ENCODE assay signal across 16 cellular contexts in genomic region chr1:3688356-3688755, GRCh38. TPM values are rescaled to one million over a fixed set of nuclear protein-coding genes. Genes with fewer than 3 reads are reported as not detected.
A peak's percentile ranks its signal among the peaks of the same experiment; 100 is the strongest.
DNase-seq lines count a peak whose midpoint lies in the region; ATAC-seq, FAIRE-seq and TF ChIP-seq lines count a peak whose summit lies in the region.
"Had no signal": no experiment of that assay in that cellular context is flagged by ENCODE, and none has a peak within 500 bp of the region (broad histone marks: within the 10 kb centered on the region; RNA-seq: fewer than 3 reads in every experiment).

No MANE protein-coding gene starts in this region.

- peaks cover 0 to 1% (median 0%) of the 10 kb centered on the region in 5 donors for H3K36me3 Mint-ChIP-seq in naive thymus-derived CD4-positive, alpha-beta T cell
- H3K36me3 Mint-ChIP-seq: natural killer cell treated with Interleukin-12 subunit alpha and Interleukin-12 subunit beta and Interleukin-15 and Interleukin-18, amount 100 ng/mL, for 72 hours had no signal

- H3K4me2 ChIP-seq in GM12878 (ENCODE audit: control insufficient read depth, insufficient read depth): no peak overlapping the region

- no peak overlapping the region for H3K4me3 Mint-ChIP-seq in naive thymus-derived CD4-positive, alpha-beta T cell
- H3K4me3 Mint-ChIP-seq: natural killer cell treated with Interleukin-12 subunit alpha and Interleukin-12 subunit beta and Interleukin-15 and Interleukin-18, amount 100 ng/mL, for 72 hours had no signal

- peaks cover 2 to 36% of the 10 kb centered on the region in 2 experiments; a peak in 3 of 4 replicates for H3K36me3 ChIP-seq in GM12878 (ENCODE audit: control insufficient read depth in 2 of 2, insufficient read depth in 2 of 2, low read length in 1 of 2)
- H3K36me3 ChIP-seq in naive thymus-derived CD4-positive, alpha-beta T cell (ENCODE audit: control insufficient read depth in 2 of 3, insufficient read depth in 3 of 3, low read length in 3 of 3): no peaks in the 10 kb centered on the region
- no peaks in the 10 kb centered on the region for H3K36me3 ChIP-seq in brain microvascular endothelial cell (replicated peaks)
- H3K36me3 ChIP-seq: SJCRH30 had no signal

- RAD21 ChIA-PET in GM12878 (lab: Charles Lee; ENCODE audit: unreplicated experiment): no interaction called here

- no peaks in the 10 kb centered on the region for H3K9me3 Mint-ChIP-seq in naive thymus-derived CD4-positive, alpha-beta T cell
- H3K9me3 Mint-ChIP-seq: natural killer cell treated with Interleukin-12 subunit alpha and Interleukin-12 subunit beta and Interleukin-15 and Interleukin-18, amount 100 ng/mL, for 72 hours had no signal

- SMC1A ChIA-PET in GM12878 (lab: Charles Lee; ENCODE audit: uncharacterized antibody, unreplicated experiment): no interaction called here

- peak; percentile 71 for DNase-seq in GM12892 (ENCODE audit: insufficient read length)
- no peak for DNase-seq in GM12878 (ENCODE audit: low read depth, low spot score)
- DNase-seq in naive thymus-derived CD4-positive, alpha-beta T cell: no peak
- no peak for DNase-seq in stimulated activated CD4-positive, alpha-beta T cell treated with anti-CD3 and anti-CD28 coated beads, Interleukin-1b, Interleukin-23, amount 100 ng/mL, for 48 hours
- no peak for DNase-seq in brain microvascular endothelial cell
- no peak for DNase-seq in ureter (ENCODE audit: low spot score)
- DNase-seq: activated CD4-positive, alpha-beta T cell treated with anti-CD3 and anti-CD28 coated beads, Interleukin-2, amount 50 U/mL, for 4 hours; activated T-cell treated with anti-CD3 and anti-CD28 coated beads, Interleukin-2, amount 50 U/mL, for 48 hours; C1 segment of cervical spinal cord; DMS53; KG1; mammary epithelial cell; retina; SJCRH30 had no signal

- H3K79me2 ChIP-seq in GM12878 (ENCODE audit: control insufficient read depth, insufficient read depth, low read length): no peaks in the 10 kb centered on the region

- no peak for TF ChIP-seq EP300 in GM12878 (IDR thresholded peaks at IDR 0.05; ENCODE audit: borderline replicate concordance in 1 of 2, control insufficient read depth in 1 of 2, low read depth in 2 of 2, low read length in 2 of 2)

- no peak overlapping the region for H3K27ac Mint-ChIP-seq in naive thymus-derived CD4-positive, alpha-beta T cell
- H3K27ac Mint-ChIP-seq: natural killer cell treated with Interleukin-12 subunit alpha and Interleukin-12 subunit beta and Interleukin-15 and Interleukin-18, amount 100 ng/mL, for 72 hours had no signal

- H2AFZ ChIP-seq in GM12878 (ENCODE audit: control insufficient read depth, low read depth, low read length): no peak overlapping the region

- H4K20me1 ChIP-seq in GM12878 (ENCODE audit: control insufficient read depth, insufficient read depth): no peaks in the 10 kb centered on the region

- POLR2A ChIA-PET in GM12878 (lab: Charles Lee): no interaction called here
- POLR2A ChIA-PET in naive thymus-derived CD4-positive, alpha-beta T cell (lab: Charles Lee): no interaction called here

- intact Hi-C loops in GM12878 (cut with micrococcal nuclease; ENCODE audit: unreplicated experiment): no loop called here
- intact Hi-C loops in naive thymus-derived CD4-positive, alpha-beta T cell (cut with micrococcal nuclease): no loop called here

- no peak for FAIRE-seq in GM12892 (lab: Jason Lieb, UNC)
- peak; percentile 85 for FAIRE-seq in GM12878 (lab: Jason Lieb, UNC)

- TF ChIP-seq CTCF in GM12878 (IDR thresholded peaks at IDR 0.05 in 2 of 3, conservative IDR thresholded peaks at IDR 0.05 in 1 of 3; ENCODE audit: control insufficient read depth in 2 of 3, extremely low read depth in 1 of 3, insufficient read depth in 1 of 3, low read depth in 3 of 3, low read length in 3 of 3) (no peak), brain microvascular endothelial cell (IDR thresholded peaks at IDR 0.05; ENCODE audit: low read depth, low read length, missing control alignments) (no peak)

- H3K27me3 ChIP-seq in GM12878 (replicated peaks in 1 of 2; ENCODE audit: control insufficient read depth in 2 of 2, insufficient read depth in 2 of 2, low read length in 1 of 2) (no peaks in the 10 kb centered on the region), brain microvascular endothelial cell (replicated peaks) (no peaks in the 10 kb centered on the region)
- no peaks in the 10 kb centered on the region for H3K27me3 ChIP-seq in naive thymus-derived CD4-positive, alpha-beta T cell (ENCODE audit: control insufficient read depth in 2 of 2, insufficient read depth in 2 of 2, low read length in 2 of 2)
- H3K27me3 ChIP-seq: SJCRH30 had no signal

- H3K9me3 ChIP-seq in GM12878 (replicated peaks; ENCODE audit: control insufficient read depth, insufficient read depth, low read length): no peaks in the 10 kb centered on the region
- no peaks in the 10 kb centered on the region for H3K9me3 ChIP-seq in naive thymus-derived CD4-positive, alpha-beta T cell (ENCODE audit: control insufficient read depth in 2 of 3, low read length in 3 of 3)
- H3K9me3 ChIP-seq: SJCRH30 had no signal

- no TSS peak for BruUV-seq in GM12878 (replicated peaks; lab: Mats Ljungman, UMichigan)

- WGBS in GM12878 (ENCODE audit: insufficient coverage, insufficient replicate concordance, low lambda C conversion rate, missing lambda C conversion rate): 14% methylated on average over 15 of the region's 15 CpGs

- no peaks in the 10 kb centered on the region for H3K4me1 Mint-ChIP-seq in naive thymus-derived CD4-positive, alpha-beta T cell

- CTCF ChIA-PET in GM12878 (lab: Yijun Ruan, JAX): interaction anchor here (0.9 to 1.2 kb wide), 2 partner anchors 10 to 36 kb away, joined by 3 read pairs; no protein-coding TSS in a partner anchor
- CTCF ChIA-PET in naive thymus-derived CD4-positive, alpha-beta T cell (lab: Charles Lee): no interaction called here

- TF ChIP-seq RAD21 in GM12878 (IDR thresholded peaks at IDR 0.05; ENCODE audit: insufficient read depth, low read depth, low read length): no peak

- in situ Hi-C loops in GM12878 (cut with MboI) (no loop called here), brain microvascular endothelial cell (cut with HindIII; ENCODE audit: low pct_ligation_motif_present, low sequenced_read_pairs) (no loop called here)

- no peaks in the 10 kb centered on the region for H3K27me3 Mint-ChIP-seq in naive thymus-derived CD4-positive, alpha-beta T cell

- H3K4me1 ChIP-seq in GM12878 (ENCODE audit: control insufficient read depth, insufficient read depth, low read length): peaks cover 10% of the 10 kb centered on the region
- H3K4me1 ChIP-seq in naive thymus-derived CD4-positive, alpha-beta T cell (ENCODE audit: control insufficient read depth in 2 of 2, insufficient read depth in 2 of 2, low read length in 2 of 2): no peaks in the 10 kb centered on the region

- TF ChIP-seq POLR2A in GM12892 (IDR thresholded peaks at IDR 0.05; ENCODE audit: low read depth, low read length) (no peak), GM12878 (IDR thresholded peaks at IDR 0.05; ENCODE audit: low read depth, low read length) (no peak)

- H3K27ac ChIP-seq in GM12878 (ENCODE audit: control insufficient read depth, insufficient read depth): no peak overlapping the region
- no peak overlapping the region for H3K27ac ChIP-seq in naive thymus-derived CD4-positive, alpha-beta T cell (ENCODE audit: low read depth, low read length)
- no peak overlapping the region for H3K27ac ChIP-seq in brain microvascular endothelial cell
- H3K27ac ChIP-seq: SJCRH30 had no signal

- ATAC-seq in HG03342 (IDR thresholded peaks at IDR 0.05; ENCODE audit: unreplicated experiment) (peak; percentile 47), GM12878 (peak; percentile 86)
- ATAC-seq in naive thymus-derived CD4-positive, alpha-beta T cell: peak; percentile 26

- H3K4me3 ChIP-seq in GM12878 (no peak overlapping the region), brain microvascular endothelial cell (ENCODE audit: low read depth, low read length) (no peak overlapping the region)
- H3K4me3 ChIP-seq in naive thymus-derived CD4-positive, alpha-beta T cell (ENCODE audit: low read length): no peak overlapping the region
- H3K4me3 ChIP-seq: SJCRH30 had no signal

- no peak overlapping the region for H3K9ac ChIP-seq in GM12878 (ENCODE audit: control insufficient read depth, insufficient read depth, low read length)

RNA-seq across cellular contexts. Expression of gene TP73, which starts 36.0 kb away (rescaled TPM):
- 5.7 TPM for polyA plus RNA-seq in GM12892 (2012; ENCODE audit: missing spikeins)
- total RNA-seq in GM12878 (2013; cell fraction: nucleolus; rRNA removed): 89.6 and 102 TPM in 2 replicates
- 18.6 and 20.4 TPM in 2 replicates for total RNA-seq in GM12878 (2014; rRNA removed)
- total RNA-seq in GM12878 (2014; rRNA removed; fragmentation: Illumina TruSeq; extraction: Trizol): 7.8 and 8.5 TPM in 2 replicates
- 49.6 and 54.2 TPM in 2 replicates for total RNA-seq in GM12878 (2021)
- polyA plus RNA-seq in GM12878 (2011; ENCODE audit: low read depth): 5.6 TPM
- polyA plus RNA-seq in GM12878 (2011; rRNA removed): 3.3 and 6.5 TPM in 2 replicates
- 9.1 and 11.1 TPM in 2 replicates for polyA plus RNA-seq in GM12878 (2011; cell fraction: cytosol; rRNA removed)
- polyA plus RNA-seq in GM12878 (2011; cell fraction: nucleus; rRNA removed): 63.3 and 74.6 TPM in 2 replicates
- polyA plus RNA-seq in GM12878 (2012): 19.5 and 20.0 TPM in 2 replicates
- polyA plus RNA-seq in GM12878 (2014; fragmentation: Illumina TruSeq; extraction: Trizol): 3.4 and 9.3 TPM in 2 replicates
- polyA plus RNA-seq in GM12878 (2014; fragmentation: Nextera tagmentation; extraction: Ambion mirVana): under 1 TPM; 0.08 to 0.22 TPM
- 20.4 and 28.7 TPM in 2 replicates for polyA plus RNA-seq in GM12878 (2014; rRNA removed)
- polyA plus RNA-seq in GM12878 (2016; fragmentation: Nextera tagmentation; extraction: Ambion mirVana): 10 to 100 TPM; 24.8 to 29.4 TPM
- polyA minus RNA-seq in GM12878 (2011; rRNA and poly(A)+ RNA removed): 10.9 and 22.2 TPM in 2 replicates
- polyA minus RNA-seq in GM12878 (2011; cell fraction: cytosol; rRNA and poly(A)+ RNA removed): 13.4 and 15.6 TPM in 2 replicates
- polyA minus RNA-seq in GM12878 (2011; cell fraction: nucleus; rRNA and poly(A)+ RNA removed): 23.7 and 49.5 TPM in 2 replicates
- total RNA-seq in naive thymus-derived CD4-positive, alpha-beta T cell: 1 to 10 TPM in 1 of 5 experiments, under 1 TPM in 2, not detected in 2; 0.15 to 2.4 (median 0.45) TPM
- polyA plus RNA-seq in naive thymus-derived CD4-positive, alpha-beta T cell: under 1 TPM; 0.03 to 0.15 TPM
- 3.7 TPM for total RNA-seq in ureter

RNA-seq across cellular contexts. Expression of gene WRAP73, which starts 38.5 kb away (rescaled TPM):
- polyA plus RNA-seq in GM12892 (2012; ENCODE audit: missing spikeins): 18.5 TPM
- total RNA-seq in GM12878 (2013; cell fraction: nucleolus; rRNA removed): 44.4 and 44.8 TPM in 2 replicates
- total RNA-seq in GM12878 (2014; rRNA removed) (41.9 and 49.1 TPM in 2 replicates), GM12878 (2014; rRNA removed; fragmentation: Illumina TruSeq; extraction: Trizol) (22.8 and 23.8 TPM in 2 replicates), GM12878 (2021) (37.8 and 44.4 TPM in 2 replicates), ureter (18.3 TPM)
- 10.6 TPM for polyA plus RNA-seq in GM12878 (2011; ENCODE audit: low read depth)
- polyA plus RNA-seq in GM12878 (2011; rRNA removed) (28.7 and 49.1 TPM in 2 replicates), GM12878 (2014; fragmentation: Illumina TruSeq; extraction: Trizol) (13.8 and 46.8 TPM in 2 replicates), GM12878 (2014; fragmentation: Nextera tagmentation; extraction: Ambion mirVana) (1 to 10 TPM; 3.2 to 7.6 TPM), GM12878 (2014; rRNA removed) (65.8 and 72.6 TPM in 2 replicates), GM12878 (2016; fragmentation: Nextera tagmentation; extraction: Ambion mirVana) (10 to 100 TPM; 52.5 to 58.5 TPM)
- polyA plus RNA-seq in GM12878 (2011; cell fraction: cytosol; rRNA removed): 63.6 and 87.5 TPM in 2 replicates
- 186 and 229 TPM in 2 replicates for polyA plus RNA-seq in GM12878 (2011; cell fraction: nucleus; rRNA removed)
- polyA plus RNA-seq in GM12878 (2012): 21.0 and 25.2 TPM in 2 replicates
- polyA minus RNA-seq in GM12878 (2011; rRNA and poly(A)+ RNA removed): 22.7 and 36.0 TPM in 2 replicates
- 15.2 and 22.9 TPM in 2 replicates for polyA minus RNA-seq in GM12878 (2011; cell fraction: cytosol; rRNA and poly(A)+ RNA removed)
- 34.2 and 49.2 TPM in 2 replicates for polyA minus RNA-seq in GM12878 (2011; cell fraction: nucleus; rRNA and poly(A)+ RNA removed)
- total RNA-seq in naive thymus-derived CD4-positive, alpha-beta T cell: 10 to 100 TPM; 28.1 to 42.0 (median 36.3) TPM
- 10 to 100 TPM; 25.5 to 37.4 TPM for polyA plus RNA-seq in naive thymus-derived CD4-positive, alpha-beta T cell

Comparison
In these comparisons a context has a peak if more than half of its experiments do, and no peak if none do; other contexts are left out.
1. ATAC-seq: peak in every context shown above with its lines; median percentile 86 in GM12878; 47 in HG03342; 26 in naive thymus-derived CD4-positive, alpha-beta T cell.